ENCODE assay signal across 10 cellular contexts in the genomic region with DNA sequence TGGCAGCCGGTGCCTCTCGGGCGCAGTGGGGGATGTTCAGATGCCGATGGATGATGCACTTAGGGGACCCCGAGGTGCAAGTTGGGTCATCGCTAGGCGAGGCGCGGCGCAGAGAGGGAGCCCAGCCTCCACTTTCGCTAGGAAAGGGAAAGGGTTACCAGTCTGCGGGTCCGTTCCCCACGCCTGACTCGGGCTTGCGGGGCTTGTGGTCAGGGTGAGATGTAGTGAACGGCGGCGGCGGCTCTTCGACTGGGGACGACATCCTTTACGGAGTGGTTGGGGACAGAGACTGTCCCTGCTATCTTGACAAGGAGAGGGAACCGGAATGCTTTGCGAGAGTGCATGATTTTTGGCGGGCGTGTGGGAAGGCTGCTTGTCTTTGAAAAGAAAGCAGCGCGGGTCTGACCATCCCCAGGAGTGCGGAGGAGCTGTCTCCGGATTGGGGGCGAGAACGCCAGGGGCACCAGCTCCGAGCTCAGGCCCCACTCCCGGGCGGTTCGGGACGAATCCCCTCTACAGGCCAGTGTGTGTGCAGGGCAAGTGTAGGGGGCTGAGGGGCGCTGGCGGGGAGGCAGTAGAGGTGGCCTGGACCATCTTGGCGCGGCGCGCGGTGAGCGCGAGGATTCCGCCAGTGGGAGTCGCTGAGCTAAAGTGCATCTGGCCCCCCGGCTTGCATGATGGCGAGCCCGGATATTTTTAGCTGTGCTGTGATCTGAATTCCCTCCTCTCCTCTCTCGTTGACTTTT. TPM values are rescaled to one million over a fixed set of nuclear protein-coding genes. Genes with fewer than 3 reads are reported as not detected.
DNase-seq lines count a peak whose midpoint lies in the region; ATAC-seq and TF ChIP-seq lines count a peak whose summit lies in the region.
"Had no signal": no experiment of that assay in that cellular context is flagged by ENCODE, and none has a peak within 500 bp of the region (broad histone marks: within the 10 kb centered on the region; RNA-seq: fewer than 3 reads in every experiment).

No MANE protein-coding gene starts in this region.

- peaks cover 9% of the 10 kb centered on the region for H3K79me2 ChIP-seq in hepatocyte

- H3K4me3 ChIP-seq in SJCRH30 (peak overlapping the region; percentile 68), hepatocyte (peak overlapping the region; percentile 57), gastrocnemius medialis (peak overlapping the region; percentile 53 to 56 (median 54))

- H3K27me3 Mint-ChIP-seq in activated T-cell treated with anti-CD3 and anti-CD28 coated beads, Interleukin-2, amount 50 U/mL, for 24 hours = peaks cover 60% of the 10 kb centered on the region

- no peaks in the 10 kb centered on the region for H3K9me2 ChIP-seq in hepatocyte (replicated peaks; ENCODE audit: insufficient read depth)

- no peaks in the 10 kb centered on the region for H3K9me3 ChIP-seq in SJCRH30 (replicated peaks)
- H3K9me3 ChIP-seq in hepatocyte (ENCODE audit: low read depth) = no peaks in the 10 kb centered on the region
- H3K9me3 ChIP-seq in gastrocnemius medialis = no peaks in the 10 kb centered on the region

- H3K27ac Mint-ChIP-seq in activated T-cell treated with anti-CD3 and anti-CD28 coated beads, Interleukin-2, amount 50 U/mL, for 24 hours = no peak overlapping the region
- H3K27ac Mint-ChIP-seq: natural killer cell treated with Interleukin-12 subunit alpha and Interleukin-12 subunit beta and Interleukin-15 and Interleukin-18, amount 100 ng/mL, for 72 hours had no signal

- H2AFZ ChIP-seq in hepatocyte = peak overlapping the region; percentile 81

- H3K4me3 Mint-ChIP-seq in activated T-cell treated with anti-CD3 and anti-CD28 coated beads, Interleukin-2, amount 50 U/mL, for 24 hours = no peak overlapping the region
- H3K4me3 Mint-ChIP-seq: natural killer cell treated with Interleukin-12 subunit alpha and Interleukin-12 subunit beta and Interleukin-15 and Interleukin-18, amount 100 ng/mL, for 72 hours had no signal

- TF ChIP-seq POLR2A in gastrocnemius medialis (IDR thresholded peaks at IDR 0.05) = no peak

- H3K36me3 ChIP-seq in SJCRH30 (no peaks in the 10 kb centered on the region), hepatocyte (replicated peaks; ENCODE audit: insufficient read depth, low read depth) (no peaks in the 10 kb centered on the region), gastrocnemius medialis (no peaks in the 10 kb centered on the region)

- H3K27ac ChIP-seq in SJCRH30 (peak overlapping the region; percentile 72), hepatocyte (peak overlapping the region; percentile 61), gastrocnemius medialis (no peak overlapping the region)

- peak; percentile 21 for DNase-seq in GM20000 (ENCODE audit: low spot score)
- peak; percentile 65 to 77 for DNase-seq in SJCRH30
- peak; percentile 50 for DNase-seq in hepatocyte (ENCODE audit: low spot score)
- DNase-seq in gastrocnemius medialis = no peak
- DNase-seq in activated T-cell treated with anti-CD3 and anti-CD28 coated beads, Interleukin-2, amount 50 U/mL, for 24 hours = no peak
- no peak for DNase-seq in activated CD4-positive, alpha-beta T cell treated with anti-CD3 and anti-CD28 coated beads for 4 hours

- in situ Hi-C loops in gastrocnemius medialis (cut with MboI; ENCODE audit: low sequenced_read_pairs in 4 of 4) = no loop called here

- under 1% methylated on average over 44 of the region's 53 CpGs for WGBS in hepatocyte (ENCODE audit: low lambda C conversion rate, missing lambda C conversion rate)

- intact Hi-C loops in gastrocnemius medialis (cut with DNase I; ENCODE audit: low total_unique reads) = no loop called here

- no peaks in the 10 kb centered on the region for H3K36me3 Mint-ChIP-seq in activated T-cell treated with anti-CD3 and anti-CD28 coated beads, Interleukin-2, amount 50 U/mL, for 24 hours (ENCODE audit: low read depth)

- no peak for ATAC-seq in gastrocnemius medialis
- ATAC-seq in HG03025 (IDR thresholded peaks at IDR 0.05; ENCODE audit: low FRiP score, unreplicated experiment) = no peak
- no peak for ATAC-seq in GM18909 (IDR thresholded peaks at IDR 0.05; ENCODE audit: poor library complexity, unreplicated experiment)

- TF ChIP-seq CTCF in GM20000 (IDR thresholded peaks at IDR 0.05; ENCODE audit: extremely low read depth, missing control alignments) = no peak
- TF ChIP-seq CTCF in hepatocyte (IDR thresholded peaks at IDR 0.05; ENCODE audit: poor library complexity) = peak; percentile 41
- no peak for TF ChIP-seq CTCF in gastrocnemius medialis (IDR thresholded peaks at IDR 0.05 in 4 of 5, conservative IDR thresholded peaks at IDR 0.05 in 1 of 5)

- H3K4me1 ChIP-seq in SJCRH30 = peaks cover 10% of the 10 kb centered on the region
- H3K4me1 ChIP-seq in hepatocyte (ENCODE audit: insufficient read depth) = peaks cover 8% of the 10 kb centered on the region
- H3K4me1 ChIP-seq in gastrocnemius medialis = peaks cover 6 to 15% of the 10 kb centered on the region in 2 donors

- H3K9me3 Mint-ChIP-seq in activated T-cell treated with anti-CD3 and anti-CD28 coated beads, Interleukin-2, amount 50 U/mL, for 24 hours = peaks cover under 1% of the 10 kb centered on the region

- no peaks in the 10 kb centered on the region for H3K27me3 ChIP-seq in SJCRH30
- peaks cover 78% of the 10 kb centered on the region for H3K27me3 ChIP-seq in hepatocyte
- peaks cover 63 to 87% (median 67%) of the 10 kb centered on the region in 3 donors for H3K27me3 ChIP-seq in gastrocnemius medialis

- H3K4me1 Mint-ChIP-seq in activated T-cell treated with anti-CD3 and anti-CD28 coated beads, Interleukin-2, amount 50 U/mL, for 24 hours (ENCODE audit: low read depth) = peaks cover 1% of the 10 kb centered on the region

- peak overlapping the region; percentile 95 for H3K4me2 ChIP-seq in hepatocyte

- H4K20me1 ChIP-seq in hepatocyte (ENCODE audit: insufficient read depth, poor library complexity, severe bottlenecking) = no peaks in the 10 kb centered on the region

RNA-seq across cellular contexts. Expression of gene FAT3, which starts 1.1 kb away (rescaled TPM):
- total RNA-seq in SJCRH30 (2014; rRNA removed; shearing (Covaris generic)) = 20.1 and 23.1 TPM in 2 replicates
- total RNA-seq in hepatocyte = 15.9 and 17.4 TPM in 2 replicates
- 1.8 and 2.9 TPM in 2 replicates for polyA plus RNA-seq in hepatocyte
- total RNA-seq in gastrocnemius medialis = 1 to 10 TPM in 1 of 4 donors, under 1 TPM in 3; 0.15 to 1.4 (median 0.44) TPM
- total RNA-seq: activated CD8-positive, alpha-beta memory T cell treated with anti-CD3 and anti-CD28 coated beads for 36 hours; natural killer cell treated with Interleukin-12 subunit alpha and Interleukin-12 subunit beta and Interleukin-15 and Interleukin-18, amount 100 ng/mL, for 72 hours had no signal

Comparison
In these comparisons a context has a peak if more than half of its experiments do, and no peak if none do; other contexts are left out.
1. DNase-seq: peak in GM20000 (single experiment), SJCRH30 (2 of 2) and hepatocyte (single experiment); none in gastrocnemius medialis (0 of 2), activated T-cell treated with anti-CD3 and anti-CD28 coated beads, Interleukin-2, amount 50 U/mL, for 24 hours (single experiment) and activated CD4-positive, alpha-beta T cell treated with anti-CD3 and anti-CD28 coated beads for 4 hours (0 of 2).
2. H3K27ac ChIP-seq: peak in SJCRH30 (single experiment) and hepatocyte (single experiment); none in gastrocnemius medialis (0 of 4).
3. Peak in every context shown above with its lines, with median percentiles within 50 percentile points of each other: H3K4me3 ChIP-seq.